Comparison of ENCODE assay signal across 8 cellular contexts in the genomic region with DNA sequence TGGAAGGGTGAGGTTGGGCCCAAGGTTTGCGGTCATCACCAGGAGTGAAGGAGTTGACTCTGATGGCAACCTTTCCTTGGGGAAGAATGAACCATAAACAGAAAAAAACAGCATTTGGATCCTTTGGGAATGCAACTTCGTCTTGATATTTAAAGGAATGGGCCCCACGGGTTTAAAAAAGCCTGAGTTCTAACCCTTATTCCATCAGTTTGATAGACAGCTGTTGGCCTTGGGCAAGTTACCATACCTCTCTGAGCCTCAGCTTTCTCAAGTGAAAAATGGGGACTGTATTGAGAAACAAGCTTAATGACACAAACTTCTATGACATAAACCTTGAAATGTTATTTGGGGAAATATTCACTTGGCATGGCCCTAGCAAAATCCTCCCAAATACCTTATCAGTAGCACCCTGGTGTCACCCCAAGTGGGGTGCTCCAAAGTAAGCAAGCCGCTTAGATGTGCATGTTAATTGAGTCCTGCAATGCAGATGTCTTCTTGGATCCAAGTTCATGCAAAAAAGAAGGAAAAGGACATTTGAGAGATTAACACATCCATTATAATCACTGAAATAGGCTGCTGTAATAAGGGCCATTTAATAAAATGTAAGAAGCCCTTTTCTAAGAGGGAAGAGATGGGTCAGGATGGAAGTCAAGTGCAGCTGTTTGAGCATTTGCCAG. TPM values are rescaled to one million over a fixed set of nuclear protein-coding genes. Genes with fewer than 3 reads are reported as not detected.
A peak's percentile ranks its signal among the peaks of the same experiment; 100 is the strongest.
DNase-seq lines count a peak whose midpoint lies in the region; ATAC-seq and TF ChIP-seq lines count a peak whose summit lies in the region.

No MANE protein-coding gene starts in this region.

- H3K4me3 ChIP-seq in heart left ventricle (peak overlapping the region; percentile 9 to 58 (median 48)), muscle layer of colon (ENCODE audit: low read depth in 1 of 2, low read length in 2 of 2) (peak overlapping the region in 1 of 2 donors; percentile 21), aorta (ENCODE audit: low read length in 2 of 2) (peak overlapping the region in 1 of 2 donors; percentile 53)

- H3K4me3 Mint-ChIP-seq in chondrocyte (ENCODE audit: unreplicated experiment), result peak overlapping the region; percentile 74

- no peaks in the 10 kb centered on the region for H3K9me3 Mint-ChIP-seq in chondrocyte (ENCODE audit: low read depth)

- H3K36me3 ChIP-seq in heart left ventricle, result no peaks in the 10 kb centered on the region
- H3K36me3 ChIP-seq in muscle layer of colon (ENCODE audit: insufficient read depth, low read length), result no peaks in the 10 kb centered on the region
- H3K36me3 ChIP-seq in aorta (ENCODE audit: control insufficient read depth in 1 of 2, insufficient read depth in 2 of 2, low read length in 1 of 2), result no peaks in the 10 kb centered on the region

- intact Hi-C loops in heart left ventricle (cut with DNase I) (loop anchor here in 7 of 10 donors (1.0 to 10.0 kb wide), 6 partner anchors 10 to 336 kb away; partner anchors contain the start of genes ADD3 (in 2 of the 7) and DUSP5 (in 1 of the 7)), left cardiac atrium (cut with DNase I) (loop anchor here (5.0 kb wide), 2 partner anchors 79 to 84 kb away; no protein-coding TSS in a partner anchor), aorta (cut with DNase I) (loop anchor here (1.0 to 10.0 kb wide), 5 partner anchors 10 to 339 kb away; partner anchors contain the start of gene ADD3 (in 1 of the 2))

- H3K4me1 ChIP-seq in heart left ventricle, result peaks cover 13 to 72% (median 46%) of the 10 kb centered on the region in 12 donors
- H3K4me1 ChIP-seq in muscle layer of colon (ENCODE audit: insufficient read depth, low read length), result peaks cover 44% of the 10 kb centered on the region
- H3K4me1 ChIP-seq in aorta (ENCODE audit: control insufficient read depth in 1 of 2, insufficient read depth in 2 of 2, low read length in 2 of 2), result peaks cover 4 to 10% of the 10 kb centered on the region in 2 donors

- H3K9me3 ChIP-seq in heart left ventricle (no peaks in the 10 kb centered on the region), muscle layer of colon (ENCODE audit: low read length) (no peaks in the 10 kb centered on the region), aorta (ENCODE audit: control insufficient read depth, low read length) (no peaks in the 10 kb centered on the region)

- H3K9ac ChIP-seq in muscle layer of colon (ENCODE audit: low read length), result peak overlapping the region; percentile 44

- TF ChIP-seq CTCF in heart left ventricle (IDR thresholded peaks at IDR 0.05), result peak in 1 of 12 donors; percentile 20
- no peak for TF ChIP-seq CTCF in chondrocyte (IDR thresholded peaks at IDR 0.05)

- peaks cover 35% of the 10 kb centered on the region for H3K4me1 Mint-ChIP-seq in chondrocyte (ENCODE audit: low read depth)

- 75 to 80% (median 78%) methylated on average over 4 of the region's 4 CpGs for WGBS in heart left ventricle, 4 donors
- 50 to 55% methylated on average over 4 of the region's 4 CpGs for WGBS in aorta, 2 donors

- no peak for TF ChIP-seq POLR2A in heart left ventricle (IDR thresholded peaks at IDR 0.05)

- no peaks in the 10 kb centered on the region for H3K27me3 ChIP-seq in heart left ventricle
- H3K27me3 ChIP-seq in muscle layer of colon (ENCODE audit: control insufficient read depth in 1 of 2, insufficient read depth in 2 of 2, low read length in 2 of 2), result no peaks in the 10 kb centered on the region
- H3K27me3 ChIP-seq in aorta (ENCODE audit: control insufficient read depth in 1 of 2, insufficient read depth in 2 of 2, low read length in 1 of 2), result no peaks in the 10 kb centered on the region

- ATAC-seq in heart left ventricle, result peak in 1 of 4 donors; percentile 5
- no peak for ATAC-seq in left cardiac atrium
- ATAC-seq in aorta (ENCODE audit: low FRiP score), result no peak
- ATAC-seq in GM18519 (IDR thresholded peaks at IDR 0.05; ENCODE audit: low FRiP score, unreplicated experiment), result no peak

- no peaks in the 10 kb centered on the region for H3K36me3 Mint-ChIP-seq in chondrocyte (ENCODE audit: low read depth)

- H3K27ac Mint-ChIP-seq in chondrocyte (ENCODE audit: unreplicated experiment), result peak overlapping the region; percentile 87

- no peaks in the 10 kb centered on the region for H3K27me3 Mint-ChIP-seq in chondrocyte (ENCODE audit: low read depth)

- DNase-seq in heart left ventricle (no peak), left cardiac atrium (no peak), chondrocyte (ENCODE audit: low spot score) (no peak), aorta (no peak), NCI-H146 treated with DMSO at 0.1 percent for 48 hours (lab: John Stamatoyannopoulos, UW; ENCODE audit: unreplicated experiment) (no peak), NOMO-1 treated with dmso at 0.1 percent for 144 hours (lab: John Stamatoyannopoulos, UW; ENCODE audit: unreplicated experiment) (no peak)

- H3K27ac ChIP-seq in heart left ventricle (peak overlapping the region; percentile 64 to 92 (median 88)), muscle layer of colon (ENCODE audit: low read depth, low read length) (peak overlapping the region; percentile 42), aorta (ENCODE audit: low read depth in 1 of 2, low read length in 2 of 2) (peak overlapping the region; percentile 38 to 87)

RNA-seq across cellular contexts. Expression of gene MXI1, which starts 13.8 kb away (rescaled TPM):
- total RNA-seq in heart left ventricle (10 to 100 TPM; 42.6 to 83.2 (median 61.6) TPM), left cardiac atrium (10 to 100 TPM; 38.7 to 43.0 TPM), chondrocyte (17.0 to 30.2 TPM (median 26.8 TPM) in 3 replicates), aorta (100 to 1,000 TPM in 1 of 2 donors, 10 to 100 TPM in 1; 72.3 to 121 TPM)
- polyA plus RNA-seq in heart left ventricle (10 to 100 TPM; 20.3 to 39.5 TPM), aorta (100 to 1,000 TPM in 1 of 2 donors, 10 to 100 TPM in 1; 79.9 to 101 TPM)
